25 cellular contexts compared by ENCODE assay signal in the genomic region with DNA sequence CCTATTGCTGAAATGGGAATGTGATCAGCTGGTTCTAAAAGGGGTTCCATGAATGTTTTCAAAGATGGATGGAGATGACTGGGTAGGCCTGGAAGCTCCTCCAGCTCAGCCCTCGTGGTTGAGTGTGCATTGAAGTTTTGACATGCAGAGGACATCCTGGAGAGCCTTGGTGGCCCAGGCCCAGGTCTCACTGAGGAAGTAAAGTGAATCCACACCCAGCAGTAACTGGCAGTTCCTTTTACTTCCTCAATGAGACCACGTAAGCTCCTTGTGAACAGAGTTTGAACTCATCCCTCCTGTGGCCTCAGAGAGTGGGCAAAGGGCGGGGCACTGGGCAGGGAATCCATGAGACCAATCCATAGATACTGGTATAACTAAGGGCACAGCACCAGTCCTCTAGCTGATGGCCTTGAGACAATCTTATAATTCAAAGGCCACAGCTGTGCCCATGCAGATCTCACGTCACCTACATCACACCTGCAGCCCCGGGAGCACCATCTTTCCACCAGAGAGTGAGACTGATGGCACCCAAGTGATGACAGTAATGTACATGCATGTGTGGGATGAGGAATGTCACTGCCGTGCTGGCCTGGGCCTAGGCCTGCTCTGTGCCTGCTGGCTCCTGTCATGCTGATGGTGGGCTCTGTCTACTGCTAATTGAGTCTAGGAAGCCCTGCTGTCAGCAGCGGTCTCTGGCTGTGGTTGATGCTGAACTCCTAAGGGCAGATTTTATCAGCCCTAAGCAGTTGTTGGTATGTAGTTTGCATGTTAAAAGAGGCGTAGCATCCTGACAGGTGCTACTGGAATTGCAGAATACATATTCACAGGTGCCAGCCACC.
A peak's percentile ranks its signal among the peaks of the same experiment; 100 is the strongest.
DNase-seq lines count a peak whose midpoint lies in the region; ATAC-seq and TF ChIP-seq lines count a peak whose summit lies in the region.
"Had no signal": no experiment of that assay in that cellular context is flagged by ENCODE, and none has a peak within 500 bp of the region (broad histone marks: within the 10 kb centered on the region; RNA-seq: fewer than 3 reads in every experiment).

No MANE protein-coding gene starts in this region.

- H3K27ac ChIP-seq in right atrium auricular region (no peak overlapping the region), left ventricle myocardium inferior (replicated peaks) (no peak overlapping the region), adrenal gland (no peak overlapping the region)
- H3K27ac ChIP-seq: dorsolateral prefrontal cortex, epithelial cell of prostate, GM23248, HL-60, sigmoid colon had no signal

- intact Hi-C loops in left ventricle myocardium inferior (cut with micrococcal nuclease): no loop called here
- intact Hi-C loops in mucosa of descending colon (cut with DNase I, micrococcal nuclease): no loop called here
- intact Hi-C loops in adrenal gland (cut with DNase I): no loop called here

- 77 to 86% (median 84%) methylated on average over 3 to 8 of the region's 8 CpGs for WGBS in adrenal gland, 4 donors

- TF ChIP-seq POLR2A in adrenal gland (IDR thresholded peaks at IDR 0.05): no peak

- peak; percentile 67 for ATAC-seq in mucosa of descending colon
- ATAC-seq in GM18868 (IDR thresholded peaks at IDR 0.05; ENCODE audit: unreplicated experiment): no peak
- no peak for ATAC-seq in GM21526 (IDR thresholded peaks at IDR 0.05; ENCODE audit: low FRiP score, unreplicated experiment)
- ATAC-seq: GM12878, Right ventricle myocardium inferior, WTC11 had no signal

- H3K36me3 ChIP-seq in right atrium auricular region (no peaks in the 10 kb centered on the region), left ventricle myocardium inferior (no peaks in the 10 kb centered on the region), mucosa of descending colon (ENCODE audit: low read depth) (no peaks in the 10 kb centered on the region), adrenal gland (replicated peaks in 1 of 2) (no peaks in the 10 kb centered on the region)
- H3K36me3 ChIP-seq: MG63, sigmoid colon had no signal

- no peak overlapping the region for H3K4me3 ChIP-seq in right atrium auricular region
- no peak overlapping the region for H3K4me3 ChIP-seq in left ventricle myocardium inferior
- no peak overlapping the region for H3K4me3 ChIP-seq in mucosa of descending colon
- H3K4me3 ChIP-seq in adrenal gland: no peak overlapping the region
- H3K4me3 ChIP-seq: dorsolateral prefrontal cortex, GM12878, GM23248, MG63, sigmoid colon had no signal

- no peak for TF ChIP-seq CTCF in right atrium auricular region (IDR thresholded peaks at IDR 0.05)
- no peak for TF ChIP-seq CTCF in left ventricle myocardium inferior (IDR thresholded peaks at IDR 0.05; ENCODE audit: borderline replicate concordance)
- TF ChIP-seq CTCF in mucosa of descending colon (IDR thresholded peaks at IDR 0.05): no peak
- no peak for TF ChIP-seq CTCF in adrenal gland (IDR thresholded peaks at IDR 0.05)

- DNase-seq in right atrium auricular region (ENCODE audit: low spot score): peak; percentile 36
- DNase-seq in left ventricle myocardium inferior: no peak
- DNase-seq in SK-N-DZ (ENCODE audit: low spot score): peak; percentile 83
- DNase-seq in mucosa of descending colon: no peak
- DNase-seq in NCI-H187 treated with DMSO at 0.1 percent for 48 hours (lab: John Stamatoyannopoulos, UW): no peak
- DNase-seq in adrenal gland: no peak
- DNase-seq: activated CD4-positive, alpha-beta T cell treated with anti-CD3 and anti-CD28 coated beads, Interleukin-2, amount 50 U/mL, for 48 hours; activated naive CD4-positive, alpha-beta T cell treated with anti-CD3 and anti-CD28 coated beads for 36 hours; anterior cingulate cortex; CD4-positive, CD25-positive, alpha-beta regulatory T cell; central memory CD4-positive, alpha-beta T cell; dorsolateral prefrontal cortex; foreskin fibroblast; GM23248; MG63; NCI-H2029 treated with DMSO at 0.1 percent for 48 hours; OCI-M1; sigmoid colon had no signal

- H3K9me3 ChIP-seq in right atrium auricular region: no peaks in the 10 kb centered on the region
- H3K9me3 ChIP-seq in left ventricle myocardium inferior (replicated peaks): no peaks in the 10 kb centered on the region
- no peaks in the 10 kb centered on the region for H3K9me3 ChIP-seq in mucosa of descending colon
- H3K9me3 ChIP-seq in adrenal gland (replicated peaks in 1 of 3): no peaks in the 10 kb centered on the region
- H3K9me3 ChIP-seq: sigmoid colon had no signal

- no peaks in the 10 kb centered on the region for H3K4me1 ChIP-seq in right atrium auricular region
- H3K4me1 ChIP-seq in left ventricle myocardium inferior: no peaks in the 10 kb centered on the region
- no peaks in the 10 kb centered on the region for H3K4me1 ChIP-seq in mucosa of descending colon (ENCODE audit: low read depth)
- peaks cover 0 to 4% of the 10 kb centered on the region in 2 donors for H3K4me1 ChIP-seq in adrenal gland (replicated peaks in 1 of 2)
- H3K4me1 ChIP-seq: sigmoid colon had no signal

- H3K27me3 ChIP-seq in right atrium auricular region (no peaks in the 10 kb centered on the region), left ventricle myocardium inferior (ENCODE audit: low read depth) (peaks cover 23% of the 10 kb centered on the region), adrenal gland (no peaks in the 10 kb centered on the region)
- H3K27me3 ChIP-seq: dorsolateral prefrontal cortex, MG63, sigmoid colon had no signal

Comparison
In these comparisons a context has a peak if more than half of its experiments do, and no peak if none do; other contexts are left out.
1. DNase-seq: peak in right atrium auricular region (single experiment) and SK-N-DZ (single experiment); none in left ventricle myocardium inferior (single experiment), mucosa of descending colon (0 of 3), NCI-H187 treated with DMSO at 0.1 percent for 48 hours (single experiment) and adrenal gland (0 of 7).